20 cellular contexts compared by ENCODE assay signal in the genomic region with DNA sequence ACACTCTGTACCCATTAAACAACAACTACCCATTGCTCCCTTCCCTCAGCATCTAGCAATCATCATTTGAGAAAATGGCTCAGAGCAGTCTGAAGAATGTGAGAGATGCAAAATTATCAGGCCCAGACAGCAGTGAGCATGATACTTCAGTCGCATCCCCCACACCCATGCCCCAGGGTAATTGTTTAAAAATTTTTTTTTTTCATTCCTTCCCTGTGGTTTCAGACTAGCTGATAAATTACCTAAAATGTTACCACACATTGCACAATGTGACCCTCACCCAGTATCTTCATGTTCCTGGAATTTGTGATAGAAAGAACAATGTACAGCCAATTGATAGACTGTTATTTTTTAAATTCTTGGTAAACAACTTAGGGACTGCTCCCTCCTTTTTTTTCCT. TPM values are rescaled to one million over a fixed set of nuclear protein-coding genes. Genes with fewer than 3 reads are reported as not detected.
DNase-seq lines count a peak whose midpoint lies in the region; ATAC-seq, FAIRE-seq and TF ChIP-seq lines count a peak whose summit lies in the region.
"Had no signal": no experiment of that assay in that cellular context is flagged by ENCODE, and none has a peak within 500 bp of the region (broad histone marks: within the 10 kb centered on the region; RNA-seq: fewer than 3 reads in every experiment).

No MANE protein-coding gene starts in this region.

- H3K27ac ChIP-seq in astrocyte (ENCODE audit: low read depth, low read length) (no peak overlapping the region), right lobe of liver (no peak overlapping the region)
- H3K27ac ChIP-seq: ascending aorta, tibial artery had no signal

- no peak for FAIRE-seq in astrocyte (lab: Jason Lieb, UNC)
- FAIRE-seq: GM12892 had no signal

- peak; percentile 23 to 60 (median 28) for ATAC-seq in right lobe of liver
- ATAC-seq in GM21367 (IDR thresholded peaks at IDR 0.05; ENCODE audit: unreplicated experiment) = no peak
- ATAC-seq in HG02973 (IDR thresholded peaks at IDR 0.05; ENCODE audit: unreplicated experiment) = no peak
- ATAC-seq in HG02852 (IDR thresholded peaks at IDR 0.05; ENCODE audit: unreplicated experiment) = no peak
- ATAC-seq: esophagus mucosa; left lobe of liver; stimulated activated naive CD8-positive, alpha-beta T cell treated with anti-CD3 and anti-CD28 coated beads, Interleukin-15, Interleukin-2, amounts not matched to agents 100 U/mL and 50 U/mL, for 24 hours had no signal

- intact Hi-C loops in right lobe of liver (cut with DNase I) = no loop called here

- peaks cover 3% of the 10 kb centered on the region for H3K36me3 Mint-ChIP-seq in astrocyte (ENCODE audit: low read depth, unreplicated experiment)

- H4K20me1 ChIP-seq in astrocyte (ENCODE audit: insufficient read depth, low read length) = no peaks in the 10 kb centered on the region

- TF ChIP-seq CTCF in astrocyte (IDR thresholded peaks at IDR 0.05; ENCODE audit: insufficient read depth, low read depth, low read length) (no peak), right lobe of liver (IDR thresholded peaks at IDR 0.05) (no peak)

- H3K27ac Mint-ChIP-seq in astrocyte (ENCODE audit: unreplicated experiment) = no peak overlapping the region
- H3K27ac Mint-ChIP-seq: nephron had no signal

- no peak overlapping the region for H2AFZ ChIP-seq in astrocyte (ENCODE audit: low read depth, low read length)

- 43% methylated on average over 1 of the region's 1 CpG for WGBS in right lobe of liver (ENCODE audit: insufficient coverage, low coverage, low lambda C conversion rate, missing lambda C conversion rate)

- no peak for TF ChIP-seq POLR2A in right lobe of liver (IDR thresholded peaks at IDR 0.05)

- no peak overlapping the region for H3K4me2 ChIP-seq in astrocyte (ENCODE audit: low read length)

- H3K9me3 ChIP-seq in astrocyte (ENCODE audit: insufficient read depth, low read depth, low read length) = no peaks in the 10 kb centered on the region
- H3K9me3 ChIP-seq in right lobe of liver = no peaks in the 10 kb centered on the region
- H3K9me3 ChIP-seq: ascending aorta, tibial artery had no signal

- no peak overlapping the region for H3K9ac ChIP-seq in astrocyte (ENCODE audit: low read length)

- peak; percentile 30 for DNase-seq in GF-D8 (lab: John Stamatoyannopoulos, UW)
- DNase-seq in MV-4-11 (lab: John Stamatoyannopoulos, UW) = peak; percentile 36
- DNase-seq in astrocyte (ENCODE audit: low read depth) = peak; percentile 46
- DNase-seq in right lobe of liver = no peak
- DNase-seq: activated naive CD4-positive, alpha-beta T cell treated with anti-CD3 and anti-CD28 coated beads, Interleukin-2, amount 50 U/mL, for 16 hours; cerebellar nuclear complex; DMS53; NCI-H1930; NCI-H446; stimulated activated naive CD8-positive, alpha-beta T cell treated with anti-CD3 and anti-CD28 coated beads, Interleukin-15, Interleukin-2, amounts not matched to agents 100 U/mL and 50 U/mL, for 24 hours; T-helper 9 cell; tibial artery had no signal

- peaks cover 14% of the 10 kb centered on the region for H3K4me1 Mint-ChIP-seq in astrocyte (ENCODE audit: low read depth, unreplicated experiment)
- H3K4me1 Mint-ChIP-seq: nephron had no signal

- H3K4me3 Mint-ChIP-seq in astrocyte (ENCODE audit: unreplicated experiment) = no peak overlapping the region
- H3K4me3 Mint-ChIP-seq: nephron had no signal

- H3K4me3 ChIP-seq in astrocyte (ENCODE audit: insufficient read depth, low read depth, low read length) = no peak overlapping the region
- H3K4me3 ChIP-seq in right lobe of liver = no peak overlapping the region
- H3K4me3 ChIP-seq: ascending aorta, tibial artery had no signal

- H3K27me3 Mint-ChIP-seq in astrocyte (ENCODE audit: low read depth, unreplicated experiment) = no peaks in the 10 kb centered on the region

- no peaks in the 10 kb centered on the region for H3K9me3 Mint-ChIP-seq in astrocyte (ENCODE audit: unreplicated experiment)
- H3K9me3 Mint-ChIP-seq: nephron had no signal

- no peaks in the 10 kb centered on the region for H3K4me1 ChIP-seq in astrocyte (ENCODE audit: insufficient read depth, low read length)
- H3K4me1 ChIP-seq in right lobe of liver = peaks cover 0 to 17% (median 0%) of the 10 kb centered on the region in 4 donors
- H3K4me1 ChIP-seq: tibial artery had no signal

- H3K79me2 ChIP-seq in astrocyte (ENCODE audit: insufficient read depth, low read length) = no peaks in the 10 kb centered on the region

- H3K27me3 ChIP-seq in astrocyte (ENCODE audit: insufficient read depth, low read length) = no peaks in the 10 kb centered on the region
- no peaks in the 10 kb centered on the region for H3K27me3 ChIP-seq in right lobe of liver
- H3K27me3 ChIP-seq: ascending aorta, tibial artery had no signal

- H3K36me3 ChIP-seq in astrocyte (ENCODE audit: insufficient read depth, low read length) (no peaks in the 10 kb centered on the region), right lobe of liver (no peaks in the 10 kb centered on the region)
- H3K36me3 ChIP-seq: ascending aorta, tibial artery had no signal

RNA-seq across cellular contexts. Expression of gene USP15, which starts 11.3 kb away (rescaled TPM):
- total RNA-seq in astrocyte (68.5 and 81.9 TPM in 2 replicates), right lobe of liver (10 to 100 TPM; 32.4 to 60.5 (median 37.9) TPM)

Comparison
In these comparisons a context has a peak if more than half of its experiments do, and no peak if none do; other contexts are left out.
1. DNase-seq: peak in GF-D8 (single experiment), MV-4-11 (single experiment) and astrocyte (single experiment); none in right lobe of liver (0 of 3).
2. ATAC-seq: peak in right lobe of liver (4 of 4); none in GM21367 (single experiment), HG02973 (single experiment) and HG02852 (single experiment).